In the genomic region with DNA sequence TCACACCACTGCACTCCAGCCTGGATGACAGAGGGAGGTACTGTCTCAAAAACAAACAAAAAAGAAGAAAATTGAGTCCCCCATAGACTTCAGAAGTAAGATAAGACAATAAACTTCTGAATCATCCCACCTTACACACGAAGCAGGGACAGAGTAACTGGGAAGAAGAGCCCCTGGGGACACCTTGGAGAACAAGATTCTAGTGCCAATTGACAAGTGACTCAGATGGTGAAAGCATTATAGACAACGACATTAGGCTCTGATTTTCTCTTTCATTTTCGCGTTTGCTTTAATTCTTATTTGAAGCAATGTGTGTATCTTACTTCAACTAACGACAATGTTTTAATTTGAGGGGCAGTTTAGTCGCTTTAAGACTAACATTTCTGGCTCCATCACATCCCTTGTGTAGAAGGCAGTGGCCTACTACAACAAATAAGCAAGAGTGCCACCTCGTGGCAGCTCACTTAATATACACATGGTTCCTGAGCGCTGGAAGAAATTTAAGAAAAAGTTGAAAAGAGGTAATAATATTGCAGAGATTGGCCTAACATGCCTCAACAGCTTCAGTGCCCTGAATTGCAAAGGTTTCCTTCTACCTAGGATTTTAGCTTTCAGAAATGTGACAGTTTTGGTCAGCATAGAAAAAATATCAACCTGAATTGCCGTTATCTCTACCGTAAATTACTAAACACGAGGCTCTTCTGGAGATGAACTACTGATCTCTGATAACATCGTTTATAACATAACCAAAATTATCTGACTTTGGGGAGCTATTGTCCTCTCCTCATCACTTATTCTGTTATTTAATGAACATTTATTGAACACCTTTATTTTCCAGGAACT, we compare ENCODE assay signal across 1 cellular context.
A peak's percentile ranks its signal among the peaks of the same experiment; 100 is the strongest.
TF ChIP-seq lines count a peak whose summit lies in the region.

No MANE protein-coding gene starts in this region.

TF ChIP-seq in K562, 482 proteins besides CTCF, POLR2A, EP300 and RAD21 (continued from another document and continues in another):
- TF ChIP-seq, protein P1, sequence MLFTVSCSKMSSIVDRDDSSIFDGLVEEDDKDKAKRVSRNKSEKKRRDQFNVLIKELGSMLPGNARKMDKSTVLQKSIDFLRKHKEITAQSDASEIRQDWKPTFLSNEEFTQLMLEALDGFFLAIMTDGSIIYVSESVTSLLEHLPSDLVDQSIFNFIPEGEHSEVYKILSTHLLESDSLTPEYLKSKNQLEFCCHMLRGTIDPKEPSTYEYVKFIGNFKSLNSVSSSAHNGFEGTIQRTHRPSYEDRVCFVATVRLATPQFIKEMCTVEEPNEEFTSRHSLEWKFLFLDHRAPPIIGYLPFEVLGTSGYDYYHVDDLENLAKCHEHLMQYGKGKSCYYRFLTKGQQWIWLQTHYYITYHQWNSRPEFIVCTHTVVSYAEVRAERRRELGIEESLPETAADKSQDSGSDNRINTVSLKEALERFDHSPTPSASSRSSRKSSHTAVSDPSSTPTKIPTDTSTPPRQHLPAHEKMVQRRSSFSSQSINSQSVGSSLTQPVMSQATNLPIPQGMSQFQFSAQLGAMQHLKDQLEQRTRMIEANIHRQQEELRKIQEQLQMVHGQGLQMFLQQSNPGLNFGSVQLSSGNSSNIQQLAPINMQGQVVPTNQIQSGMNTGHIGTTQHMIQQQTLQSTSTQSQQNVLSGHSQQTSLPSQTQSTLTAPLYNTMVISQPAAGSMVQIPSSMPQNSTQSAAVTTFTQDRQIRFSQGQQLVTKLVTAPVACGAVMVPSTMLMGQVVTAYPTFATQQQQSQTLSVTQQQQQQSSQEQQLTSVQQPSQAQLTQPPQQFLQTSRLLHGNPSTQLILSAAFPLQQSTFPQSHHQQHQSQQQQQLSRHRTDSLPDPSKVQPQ (CRISPR knock-in tag; IDR thresholded peaks at IDR 0.05; ENCODE audit: borderline replicate concordance) = no peak
- TF ChIP-seq CTBP1 (IDR thresholded peaks at IDR 0.05; ENCODE audit: borderline replicate concordance) (peak; percentile 39; the same call in 1 of the 2 replicates), SMARCA4 (IDR thresholded peaks at IDR 0.05) (no peak), TEAD4 (IDR thresholded peaks at IDR 0.05; ENCODE audit: low read length) (no peak), TEAD4 (CRISPR knock-in tag; IDR thresholded peaks at IDR 0.05; ENCODE audit: borderline replicate concordance) (no peak), MAZ (CRISPR knock-in tag; conservative IDR thresholded peaks at IDR 0.05 in 1 of 2, IDR thresholded peaks at IDR 0.05 in 1 of 2) (peak in 1 of 2 experiments; percentile 37; a peak in 1 of 4 replicates), HDAC6 (IDR thresholded peaks at IDR 0.05; ENCODE audit: low read depth, low read length) (no peak), LARP7 (IDR thresholded peaks at IDR 0.05) (no peak), FOXK2 (conservative IDR thresholded peaks at IDR 0.05 in 1 of 2, IDR thresholded peaks at IDR 0.05 in 1 of 2; ENCODE audit: low read depth in 2 of 2) (peak; percentile 42 to 62; a peak in 2 of 4 replicates), LEF1 (IDR thresholded peaks at IDR 0.05) (no peak), RBM39 (optimal IDR thresholded peaks at IDR 0.05; ENCODE audit: low read depth, low read length) (no peak), SIN3A (IDR thresholded peaks at IDR 0.05; ENCODE audit: borderline replicate concordance in 2 of 2, control insufficient read depth in 1 of 2, low read depth in 2 of 2, low read length in 2 of 2) (no peak), PHB2 (IDR thresholded peaks at IDR 0.05; ENCODE audit: low read depth) (no peak), HNRNPL (IDR thresholded peaks at IDR 0.05; ENCODE audit: low read depth, low read length) (no peak), ZEB2 (IDR thresholded peaks at IDR 0.05) (no peak), ZNF12 (CRISPR knock-in tag; IDR thresholded peaks at IDR 0.05) (no peak), KAT8 (IDR thresholded peaks at IDR 0.05; ENCODE audit: low read depth) (no peak), SMAD4 (CRISPR knock-in tag; conservative IDR thresholded peaks at IDR 0.05) (no peak), SMAD2 (IDR thresholded peaks at IDR 0.05; ENCODE audit: low read depth, low read length) (no peak)
- TF ChIP-seq, protein P2, sequence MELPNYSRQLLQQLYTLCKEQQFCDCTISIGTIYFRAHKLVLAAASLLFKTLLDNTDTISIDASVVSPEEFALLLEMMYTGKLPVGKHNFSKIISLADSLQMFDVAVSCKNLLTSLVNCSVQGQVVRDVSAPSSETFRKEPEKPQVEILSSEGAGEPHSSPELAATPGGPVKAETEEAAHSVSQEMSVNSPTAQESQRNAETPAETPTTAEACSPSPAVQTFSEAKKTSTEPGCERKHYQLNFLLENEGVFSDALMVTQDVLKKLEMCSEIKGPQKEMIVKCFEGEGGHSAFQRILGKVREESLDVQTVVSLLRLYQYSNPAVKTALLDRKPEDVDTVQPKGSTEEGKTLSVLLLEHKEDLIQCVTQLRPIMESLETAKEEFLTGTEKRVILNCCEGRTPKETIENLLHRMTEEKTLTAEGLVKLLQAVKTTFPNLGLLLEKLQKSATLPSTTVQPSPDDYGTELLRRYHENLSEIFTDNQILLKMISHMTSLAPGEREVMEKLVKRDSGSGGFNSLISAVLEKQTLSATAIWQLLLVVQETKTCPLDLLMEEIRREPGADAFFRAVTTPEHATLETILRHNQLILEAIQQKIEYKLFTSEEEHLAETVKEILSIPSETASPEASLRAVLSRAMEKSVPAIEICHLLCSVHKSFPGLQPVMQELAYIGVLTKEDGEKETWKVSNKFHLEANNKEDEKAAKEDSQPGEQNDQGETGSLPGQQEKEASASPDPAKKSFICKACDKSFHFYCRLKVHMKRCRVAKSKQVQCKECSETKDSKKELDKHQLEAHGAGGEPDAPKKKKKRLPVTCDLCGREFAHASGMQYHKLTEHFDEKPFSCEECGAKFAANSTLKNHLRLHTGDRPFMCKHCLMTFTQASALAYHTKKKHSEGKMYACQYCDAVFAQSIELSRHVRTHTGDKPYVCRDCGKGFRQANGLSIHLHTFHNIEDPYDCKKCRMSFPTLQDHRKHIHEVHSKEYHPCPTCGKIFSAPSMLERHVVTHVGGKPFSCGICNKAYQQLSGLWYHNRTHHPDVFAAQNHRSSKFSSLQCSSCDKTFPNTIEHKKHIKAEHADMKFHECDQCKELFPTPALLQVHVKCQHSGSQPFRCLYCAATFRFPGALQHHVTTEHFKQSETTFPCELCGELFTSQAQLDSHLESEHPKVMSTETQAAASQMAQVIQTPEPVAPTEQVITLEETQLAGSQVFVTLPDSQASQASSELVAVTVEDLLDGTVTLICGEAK (IDR thresholded peaks at IDR 0.05) = no peak
- TF ChIP-seq, protein P2 (CRISPR knock-in tag; IDR thresholded peaks at IDR 0.05) = no peak
- TF ChIP-seq, protein P3, sequence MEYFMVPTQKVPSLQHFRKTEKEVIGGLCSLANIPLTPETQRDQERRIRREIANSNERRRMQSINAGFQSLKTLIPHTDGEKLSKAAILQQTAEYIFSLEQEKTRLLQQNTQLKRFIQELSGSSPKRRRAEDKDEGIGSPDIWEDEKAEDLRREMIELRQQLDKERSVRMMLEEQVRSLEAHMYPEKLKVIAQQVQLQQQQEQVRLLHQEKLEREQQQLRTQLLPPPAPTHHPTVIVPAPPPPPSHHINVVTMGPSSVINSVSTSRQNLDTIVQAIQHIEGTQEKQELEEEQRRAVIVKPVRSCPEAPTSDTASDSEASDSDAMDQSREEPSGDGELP (CRISPR knock-in tag; IDR thresholded peaks at IDR 0.05; ENCODE audit: borderline replicate concordance) = no peak
- TF ChIP-seq, protein P4, sequence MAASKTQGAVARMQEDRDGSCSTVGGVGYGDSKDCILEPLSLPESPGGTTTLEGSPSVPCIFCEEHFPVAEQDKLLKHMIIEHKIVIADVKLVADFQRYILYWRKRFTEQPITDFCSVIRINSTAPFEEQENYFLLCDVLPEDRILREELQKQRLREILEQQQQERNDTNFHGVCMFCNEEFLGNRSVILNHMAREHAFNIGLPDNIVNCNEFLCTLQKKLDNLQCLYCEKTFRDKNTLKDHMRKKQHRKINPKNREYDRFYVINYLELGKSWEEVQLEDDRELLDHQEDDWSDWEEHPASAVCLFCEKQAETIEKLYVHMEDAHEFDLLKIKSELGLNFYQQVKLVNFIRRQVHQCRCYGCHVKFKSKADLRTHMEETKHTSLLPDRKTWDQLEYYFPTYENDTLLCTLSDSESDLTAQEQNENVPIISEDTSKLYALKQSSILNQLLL (CRISPR knock-in tag; IDR thresholded peaks at IDR 0.05; ENCODE audit: borderline replicate concordance) = no peak
- TF ChIP-seq, protein P5, sequence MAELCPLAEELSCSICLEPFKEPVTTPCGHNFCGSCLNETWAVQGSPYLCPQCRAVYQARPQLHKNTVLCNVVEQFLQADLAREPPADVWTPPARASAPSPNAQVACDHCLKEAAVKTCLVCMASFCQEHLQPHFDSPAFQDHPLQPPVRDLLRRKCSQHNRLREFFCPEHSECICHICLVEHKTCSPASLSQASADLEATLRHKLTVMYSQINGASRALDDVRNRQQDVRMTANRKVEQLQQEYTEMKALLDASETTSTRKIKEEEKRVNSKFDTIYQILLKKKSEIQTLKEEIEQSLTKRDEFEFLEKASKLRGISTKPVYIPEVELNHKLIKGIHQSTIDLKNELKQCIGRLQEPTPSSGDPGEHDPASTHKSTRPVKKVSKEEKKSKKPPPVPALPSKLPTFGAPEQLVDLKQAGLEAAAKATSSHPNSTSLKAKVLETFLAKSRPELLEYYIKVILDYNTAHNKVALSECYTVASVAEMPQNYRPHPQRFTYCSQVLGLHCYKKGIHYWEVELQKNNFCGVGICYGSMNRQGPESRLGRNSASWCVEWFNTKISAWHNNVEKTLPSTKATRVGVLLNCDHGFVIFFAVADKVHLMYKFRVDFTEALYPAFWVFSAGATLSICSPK (IDR thresholded peaks at IDR 0.05; ENCODE audit: borderline replicate concordance) = no peak
- TF ChIP-seq, protein P6, sequence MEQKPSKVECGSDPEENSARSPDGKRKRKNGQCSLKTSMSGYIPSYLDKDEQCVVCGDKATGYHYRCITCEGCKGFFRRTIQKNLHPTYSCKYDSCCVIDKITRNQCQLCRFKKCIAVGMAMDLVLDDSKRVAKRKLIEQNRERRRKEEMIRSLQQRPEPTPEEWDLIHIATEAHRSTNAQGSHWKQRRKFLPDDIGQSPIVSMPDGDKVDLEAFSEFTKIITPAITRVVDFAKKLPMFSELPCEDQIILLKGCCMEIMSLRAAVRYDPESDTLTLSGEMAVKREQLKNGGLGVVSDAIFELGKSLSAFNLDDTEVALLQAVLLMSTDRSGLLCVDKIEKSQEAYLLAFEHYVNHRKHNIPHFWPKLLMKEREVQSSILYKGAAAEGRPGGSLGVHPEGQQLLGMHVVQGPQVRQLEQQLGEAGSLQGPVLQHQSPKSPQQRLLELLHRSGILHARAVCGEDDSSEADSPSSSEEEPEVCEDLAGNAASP (IDR thresholded peaks at IDR 0.05) = no peak
- TF ChIP-seq, protein P7, sequence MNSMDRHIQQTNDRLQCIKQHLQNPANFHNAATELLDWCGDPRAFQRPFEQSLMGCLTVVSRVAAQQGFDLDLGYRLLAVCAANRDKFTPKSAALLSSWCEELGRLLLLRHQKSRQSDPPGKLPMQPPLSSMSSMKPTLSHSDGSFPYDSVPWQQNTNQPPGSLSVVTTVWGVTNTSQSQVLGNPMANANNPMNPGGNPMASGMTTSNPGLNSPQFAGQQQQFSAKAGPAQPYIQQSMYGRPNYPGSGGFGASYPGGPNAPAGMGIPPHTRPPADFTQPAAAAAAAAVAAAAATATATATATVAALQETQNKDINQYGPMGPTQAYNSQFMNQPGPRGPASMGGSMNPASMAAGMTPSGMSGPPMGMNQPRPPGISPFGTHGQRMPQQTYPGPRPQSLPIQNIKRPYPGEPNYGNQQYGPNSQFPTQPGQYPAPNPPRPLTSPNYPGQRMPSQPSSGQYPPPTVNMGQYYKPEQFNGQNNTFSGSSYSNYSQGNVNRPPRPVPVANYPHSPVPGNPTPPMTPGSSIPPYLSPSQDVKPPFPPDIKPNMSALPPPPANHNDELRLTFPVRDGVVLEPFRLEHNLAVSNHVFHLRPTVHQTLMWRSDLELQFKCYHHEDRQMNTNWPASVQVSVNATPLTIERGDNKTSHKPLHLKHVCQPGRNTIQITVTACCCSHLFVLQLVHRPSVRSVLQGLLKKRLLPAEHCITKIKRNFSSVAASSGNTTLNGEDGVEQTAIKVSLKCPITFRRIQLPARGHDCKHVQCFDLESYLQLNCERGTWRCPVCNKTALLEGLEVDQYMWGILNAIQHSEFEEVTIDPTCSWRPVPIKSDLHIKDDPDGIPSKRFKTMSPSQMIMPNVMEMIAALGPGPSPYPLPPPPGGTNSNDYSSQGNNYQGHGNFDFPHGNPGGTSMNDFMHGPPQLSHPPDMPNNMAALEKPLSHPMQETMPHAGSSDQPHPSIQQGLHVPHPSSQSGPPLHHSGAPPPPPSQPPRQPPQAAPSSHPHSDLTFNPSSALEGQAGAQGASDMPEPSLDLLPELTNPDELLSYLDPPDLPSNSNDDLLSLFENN (IDR thresholded peaks at IDR 0.05; ENCODE audit: low read depth in 2 of 2, low read length in 2 of 2) = no peak
- TF ChIP-seq, protein P8, sequence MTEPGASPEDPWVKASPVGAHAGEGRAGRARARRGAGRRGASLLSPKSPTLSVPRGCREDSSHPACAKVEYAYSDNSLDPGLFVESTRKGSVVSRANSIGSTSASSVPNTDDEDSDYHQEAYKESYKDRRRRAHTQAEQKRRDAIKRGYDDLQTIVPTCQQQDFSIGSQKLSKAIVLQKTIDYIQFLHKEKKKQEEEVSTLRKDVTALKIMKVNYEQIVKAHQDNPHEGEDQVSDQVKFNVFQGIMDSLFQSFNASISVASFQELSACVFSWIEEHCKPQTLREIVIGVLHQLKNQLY (CRISPR knock-in tag; conservative IDR thresholded peaks at IDR 0.05) = no peak
- TF ChIP-seq, protein P9, sequence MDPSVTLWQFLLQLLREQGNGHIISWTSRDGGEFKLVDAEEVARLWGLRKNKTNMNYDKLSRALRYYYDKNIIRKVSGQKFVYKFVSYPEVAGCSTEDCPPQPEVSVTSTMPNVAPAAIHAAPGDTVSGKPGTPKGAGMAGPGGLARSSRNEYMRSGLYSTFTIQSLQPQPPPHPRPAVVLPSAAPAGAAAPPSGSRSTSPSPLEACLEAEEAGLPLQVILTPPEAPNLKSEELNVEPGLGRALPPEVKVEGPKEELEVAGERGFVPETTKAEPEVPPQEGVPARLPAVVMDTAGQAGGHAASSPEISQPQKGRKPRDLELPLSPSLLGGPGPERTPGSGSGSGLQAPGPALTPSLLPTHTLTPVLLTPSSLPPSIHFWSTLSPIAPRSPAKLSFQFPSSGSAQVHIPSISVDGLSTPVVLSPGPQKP (CRISPR knock-in tag; IDR thresholded peaks at IDR 0.05) = no peak
